In genomic region chr2:149773006-149773405, GRCh38 we compare ENCODE assay signal across 28 cellular contexts.
"Had no signal": no experiment of that assay in that cellular context is flagged by ENCODE, and none has a peak within 500 bp of the region (broad histone marks: within the 10 kb centered on the region; RNA-seq: fewer than 3 reads in every experiment).

No MANE protein-coding gene starts in this region.

- H3K4me1 Mint-ChIP-seq: naive thymus-derived CD4-positive, alpha-beta T cell; stimulated activated naive CD8-positive, alpha-beta T cell treated with anti-CD3 and anti-CD28 coated beads, Interleukin-15, amount 100 ng/mL, for 72 hours had no signal

- H3K4me3 ChIP-seq: heart right ventricle, lung, neural progenitor cell, psoas muscle, skin epidermis, suprapubic skin, transverse colon, upper lobe of right lung, uterus had no signal

- H3K27me3 Mint-ChIP-seq: effector memory CD8-positive, alpha-beta T cell; stimulated activated naive CD8-positive, alpha-beta T cell treated with anti-CD3 and anti-CD28 coated beads, Interleukin-15, amount 100 ng/mL, for 72 hours had no signal

- H2AFZ ChIP-seq: neural progenitor cell had no signal

- H3K27me3 ChIP-seq: heart right ventricle, neural progenitor cell, suprapubic skin, transverse colon, upper lobe of right lung, uterus had no signal

- H3K36me3 ChIP-seq: heart right ventricle, neural progenitor cell, suprapubic skin, transverse colon, upper lobe of right lung, uterus had no signal

- H3K27ac ChIP-seq: epithelial cell of prostate, heart right ventricle, neural progenitor cell, psoas muscle, skin epidermis, suprapubic skin, transverse colon, upper lobe of right lung, uterus had no signal

- H3K27ac Mint-ChIP-seq: effector memory CD8-positive, alpha-beta T cell; mesothelial cell of epicardium; naive thymus-derived CD4-positive, alpha-beta T cell; nephron; neural progenitor cell; stimulated activated naive CD8-positive, alpha-beta T cell treated with anti-CD3 and anti-CD28 coated beads, Interleukin-15, amount 100 ng/mL, for 72 hours had no signal

- H3K9me3 ChIP-seq: heart right ventricle, psoas muscle, suprapubic skin, transverse colon, upper lobe of right lung, uterus had no signal

- H3K4me1 ChIP-seq: heart right ventricle, psoas muscle, upper lobe of right lung, uterus had no signal

- ATAC-seq: effector memory CD8-positive, alpha-beta T cell; esophagus mucosa; heart right ventricle; left lobe of liver; naive thymus-derived CD4-positive, alpha-beta T cell; psoas muscle; right cardiac atrium; stimulated activated naive CD8-positive, alpha-beta T cell treated with anti-CD3 and anti-CD28 coated beads, Interleukin-15, amount 100 ng/mL, for 72 hours; upper lobe of right lung had no signal

- H3K9ac ChIP-seq: neural progenitor cell had no signal

- H3K4me3 Mint-ChIP-seq: effector memory CD8-positive, alpha-beta T cell; mesothelial cell of epicardium; naive thymus-derived CD4-positive, alpha-beta T cell; nephron; neural progenitor cell; stimulated activated naive CD8-positive, alpha-beta T cell treated with anti-CD3 and anti-CD28 coated beads, Interleukin-15, amount 100 ng/mL, for 72 hours had no signal

- H3K9me3 Mint-ChIP-seq: mesothelial cell of epicardium, nephron had no signal

- DNase-seq: cortex of kidney; effector memory CD8-positive, alpha-beta T cell; foreskin melanocyte; glutamatergic neuron; heart right ventricle; hippocampal formation; mesenchymal stem cell; naive thymus-derived CD4-positive, alpha-beta T cell; posterior cingulate gyrus; psoas muscle; right cardiac atrium; stimulated activated CD4-positive, alpha-beta T cell treated with anti-CD3 and anti-CD28 coated beads, Interleukin-15, amount 100 ng/mL, for 24 hours; stimulated activated CD4-positive, alpha-beta T cell treated with anti-CD3 and anti-CD28 coated beads, Interleukin-2, amount 100 ng/mL, for 48 hours; stimulated activated CD8-positive, alpha-beta memory T cell treated with anti-CD3 and anti-CD28 coated beads, Interleukin-4, amount 100 ng/mL, for 48 hours; stimulated activated naive CD4-positive, alpha-beta T cell; stimulated activated naive CD8-positive, alpha-beta T cell treated with anti-CD3 and anti-CD28 coated beads, Interleukin-15, amount 100 ng/mL, for 72 hours; transverse colon; upper lobe of right lung; uterus had no signal

- H3K4me2 ChIP-seq: neural progenitor cell had no signal

- H3K36me3 Mint-ChIP-seq: mesothelial cell of epicardium; naive thymus-derived CD4-positive, alpha-beta T cell; neural progenitor cell had no signal
